17 cellular contexts compared by ENCODE assay signal in the genomic region with DNA sequence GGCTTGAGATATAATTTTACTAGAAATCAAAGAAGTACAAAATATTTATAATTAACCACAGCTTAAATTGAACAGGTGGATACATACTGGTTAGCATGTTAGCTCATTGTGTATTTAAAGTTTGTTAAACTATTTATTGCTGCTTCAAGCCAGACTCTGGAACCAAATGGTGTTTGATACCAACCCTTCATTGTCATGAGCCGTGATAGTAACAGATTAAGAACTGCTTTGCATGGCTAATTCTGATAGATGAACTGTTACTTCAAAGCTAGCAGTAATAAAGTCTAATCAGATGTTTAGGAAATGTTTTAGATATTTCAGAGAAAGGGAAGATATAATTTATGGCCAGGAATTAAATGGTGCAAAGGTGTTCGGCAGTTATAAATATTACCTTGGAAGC.
DNase-seq lines count a peak whose midpoint lies in the region; FAIRE-seq and TF ChIP-seq lines count a peak whose summit lies in the region.
"Had no signal": no experiment of that assay in that cellular context is flagged by ENCODE, and none has a peak within 500 bp of the region (broad histone marks: within the 10 kb centered on the region; RNA-seq: fewer than 3 reads in every experiment).

No MANE protein-coding gene starts in this region.

- no peak overlapping the region for H4K91ac ChIP-seq in H1 (replicated peaks; ENCODE audit: insufficient read length, low read length)
- H4K91ac ChIP-seq in trophoblast cell (ENCODE audit: low read depth, low read length) = no peak overlapping the region

- H4K20me1 ChIP-seq in H1 (replicated peaks in 1 of 2; ENCODE audit: control insufficient read depth in 1 of 2, insufficient read depth in 2 of 2, low read length in 2 of 2) (no peaks in the 10 kb centered on the region), hepatocyte (ENCODE audit: insufficient read depth, poor library complexity, severe bottlenecking) (no peaks in the 10 kb centered on the region)
- H4K20me1 ChIP-seq: BLaER1 had no signal

- TF ChIP-seq CTCF in H1 (IDR thresholded peaks at IDR 0.05; ENCODE audit: control extremely low read depth in 1 of 3, insufficient read depth in 1 of 3, low read depth in 1 of 3, low read length in 3 of 3) (no peak), hepatocyte (IDR thresholded peaks at IDR 0.05; ENCODE audit: poor library complexity) (no peak)

- peaks cover 0 to 8% (median 2%) of the 10 kb centered on the region in 4 experiments; a peak in 3 of 7 replicates for H3K4me1 ChIP-seq in H1 (replicated peaks in 1 of 4; ENCODE audit: control insufficient read depth in 3 of 4, insufficient read depth in 4 of 4, low read length in 3 of 4)
- no peaks in the 10 kb centered on the region for H3K4me1 ChIP-seq in small intestine (ENCODE audit: control insufficient read depth in 2 of 2, insufficient read depth in 1 of 2, low read depth in 1 of 2, low read length in 1 of 2)
- no peaks in the 10 kb centered on the region for H3K4me1 ChIP-seq in hepatocyte (ENCODE audit: insufficient read depth)
- no peaks in the 10 kb centered on the region for H3K4me1 ChIP-seq in trophoblast cell (ENCODE audit: control insufficient read depth in 1 of 2, insufficient read depth in 2 of 2, low read length in 2 of 2)
- H3K4me1 ChIP-seq: BLaER1, Caco-2 had no signal

- TF ChIP-seq POLR2A in H1 (IDR thresholded peaks at IDR 0.05; ENCODE audit: control extremely low read depth in 1 of 2, low read depth in 2 of 2, low read length in 2 of 2) = no peak

- no peak overlapping the region for H3K4ac ChIP-seq in H1 (replicated peaks; ENCODE audit: insufficient read length, low read depth, low read length)
- no peak overlapping the region for H3K4ac ChIP-seq in trophoblast cell (ENCODE audit: low read depth, low read length)

- no peak overlapping the region for H3K56ac ChIP-seq in H1 (replicated peaks; ENCODE audit: insufficient read length, low read depth, low read length)

- H3K79me2 ChIP-seq in H1 (ENCODE audit: control insufficient read depth in 1 of 2, insufficient read depth in 2 of 2, low read length in 2 of 2) (no peaks in the 10 kb centered on the region), hepatocyte (no peaks in the 10 kb centered on the region), trophoblast cell (ENCODE audit: control insufficient read depth, insufficient read depth, low read length, poor library complexity) (no peaks in the 10 kb centered on the region)

- no peak overlapping the region for H4K12ac ChIP-seq in trophoblast cell (ENCODE audit: low read depth, low read length)

- WGBS in H1 (ENCODE audit: extremely low coverage in 1 of 2, insufficient coverage in 1 of 2, insufficient read length in 1 of 2, insufficient replicate concordance in 2 of 2, low coverage in 1 of 2, low lambda C conversion rate in 2 of 2, missing lambda C conversion rate in 1 of 2), 2 experiments = 80% methylated on average over 2 of the region's 2 CpGs; no CpG with 5 or more reads in 1 of the 2 experiments
- 11 to 65% (median 36%) methylated on average over 2 of the region's 2 CpGs for WGBS in small intestine, 3 donors
- WGBS in hepatocyte (ENCODE audit: low lambda C conversion rate, missing lambda C conversion rate) = 63% methylated on average over 2 of the region's 2 CpGs
- WGBS in trophoblast cell (ENCODE audit: extremely low coverage, insufficient coverage, insufficient read length) = no CpG with 5 or more reads among the region's 2 CpGs

- POLR2A ChIA-PET in H1 (lab: Charles Lee; ENCODE audit: partially characterized antibody) = no interaction called here

- H4K8ac ChIP-seq in H1 (ENCODE audit: extremely low read depth, insufficient read depth, low read length) (no peak overlapping the region), trophoblast cell (ENCODE audit: low read depth, low read length) (no peak overlapping the region)

- no peak overlapping the region for H3K18ac ChIP-seq in H1 (ENCODE audit: extremely low read depth, low read length)
- no peak overlapping the region for H3K18ac ChIP-seq in trophoblast cell (ENCODE audit: low read length)

- H3K36me3 ChIP-seq in H1 (ENCODE audit: control insufficient read depth in 2 of 4, insufficient read depth in 4 of 4, low read length in 3 of 4) (peaks cover 0 to 7% (median 1%) of the 10 kb centered on the region in 4 experiments; a peak in 2 of 8 replicates), small intestine (ENCODE audit: control insufficient read depth in 2 of 2, insufficient read depth in 2 of 2, low read length in 2 of 2) (no peaks in the 10 kb centered on the region), hepatocyte (replicated peaks; ENCODE audit: insufficient read depth, low read depth) (no peaks in the 10 kb centered on the region), trophoblast cell (ENCODE audit: control insufficient read depth in 1 of 2, insufficient read depth in 2 of 2, low read length in 2 of 2) (no peaks in the 10 kb centered on the region)
- H3K36me3 ChIP-seq: BLaER1 had no signal

- H2AK5ac ChIP-seq in H1 (ENCODE audit: low read depth, low read length) (no peak overlapping the region), trophoblast cell (ENCODE audit: low read length) (no peak overlapping the region)

- TF ChIP-seq RAD21 in H1 (IDR thresholded peaks at IDR 0.05 in 1 of 2, conservative IDR thresholded peaks at IDR 0.05 in 1 of 2; ENCODE audit: low read depth in 2 of 2, low read length in 2 of 2) = no peak

- H3K9ac ChIP-seq in H1 (replicated peaks in 1 of 4; ENCODE audit: extremely low read depth in 1 of 4, low read depth in 3 of 4, low read length in 3 of 4) (no peak overlapping the region), trophoblast cell (ENCODE audit: low read length) (no peak overlapping the region)
- H3K9ac ChIP-seq: BLaER1 had no signal

- no peaks in the 10 kb centered on the region for H3K23me2 ChIP-seq in H1 (ENCODE audit: low read depth, low read length)

- H2BK12ac ChIP-seq in H1 (ENCODE audit: low read depth, low read length) (no peak overlapping the region), trophoblast cell (ENCODE audit: low read length) (no peak overlapping the region)

- H3K14ac ChIP-seq in H1 (ENCODE audit: insufficient read length) (no peak overlapping the region), trophoblast cell (ENCODE audit: low read length) (no peak overlapping the region)

- FAIRE-seq in H1 (lab: Jason Lieb, UNC) (peak; percentile 28), small intestine (lab: Jason Lieb, UNC) (no peak)
- FAIRE-seq: A204.1, GM12891 had no signal

- no peak overlapping the region for H3K4me3 ChIP-seq in H1 (ENCODE audit: extremely low read depth in 1 of 4, insufficient read depth in 2 of 4, low read depth in 3 of 4, low read length in 4 of 4)
- no peak overlapping the region for H3K4me3 ChIP-seq in small intestine (ENCODE audit: low read depth in 1 of 2, low read length in 2 of 2)
- H3K4me3 ChIP-seq in hepatocyte = no peak overlapping the region
- no peak overlapping the region for H3K4me3 ChIP-seq in trophoblast cell (ENCODE audit: low read depth, low read length)
- H3K4me3 ChIP-seq: BLaER1 had no signal

- DNase-seq in NCI-H82 (lab: John Stamatoyannopoulos, UW) = peak; percentile 10
- no peak for DNase-seq in NCI-H82 treated with DMSO at 0.1 percent for 48 hours (lab: John Stamatoyannopoulos, UW; ENCODE audit: unreplicated experiment)
- no peak for DNase-seq in H1 (ENCODE audit: low read depth in 1 of 2, low spot score in 2 of 2)
- DNase-seq in small intestine = peak; percentile 82
- no peak for DNase-seq in hepatocyte (ENCODE audit: low spot score)
- no peak for DNase-seq in trophoblast cell
- DNase-seq: Caco-2; CD4-positive, CD25-positive, alpha-beta regulatory T cell; CD8-positive, alpha-beta T cell; DMS153; GF-D8; H9 had no signal

- H2BK5ac ChIP-seq in H1 (ENCODE audit: low read depth, low read length) (no peak overlapping the region), trophoblast cell (ENCODE audit: low read depth, low read length, poor library complexity) (no peak overlapping the region)

- H3K27ac ChIP-seq in H1 (ENCODE audit: low read depth, low read length) = no peak overlapping the region
- H3K27ac ChIP-seq in small intestine (ENCODE audit: low read depth in 1 of 2, low read length in 1 of 2) = no peak overlapping the region
- H3K27ac ChIP-seq in hepatocyte = no peak overlapping the region
- H3K27ac ChIP-seq in trophoblast cell (ENCODE audit: low read depth, low read length) = no peak overlapping the region
- H3K27ac ChIP-seq: 22Rv1, BLaER1, C4-2B had no signal

- H3K9me3 ChIP-seq in H1 (ENCODE audit: insufficient read depth in 2 of 2, low read depth in 1 of 2, low read length in 1 of 2) (peaks cover 0 to 4% of the 10 kb centered on the region in 2 experiments; a peak in 1 of 4 replicates), small intestine (ENCODE audit: control insufficient read depth, low read depth) (no peaks in the 10 kb centered on the region), hepatocyte (ENCODE audit: low read depth) (no peaks in the 10 kb centered on the region), trophoblast cell (ENCODE audit: insufficient read depth, low read depth, low read length) (no peaks in the 10 kb centered on the region)
- H3K9me3 ChIP-seq: BLaER1, Caco-2 had no signal

- no peaks in the 10 kb centered on the region for H3K9me2 ChIP-seq in hepatocyte (replicated peaks; ENCODE audit: insufficient read depth)

- H3K4me2 ChIP-seq in H1 (ENCODE audit: insufficient read depth in 1 of 2, low read depth in 2 of 2, low read length in 2 of 2) (no peak overlapping the region), hepatocyte (no peak overlapping the region), trophoblast cell (ENCODE audit: low read length) (no peak overlapping the region)
- H3K4me2 ChIP-seq: BLaER1 had no signal

- no peak for TF ChIP-seq EP300 in H1 (IDR thresholded peaks at IDR 0.05; ENCODE audit: borderline replicate concordance in 1 of 2, low read depth in 2 of 2, low read length in 2 of 2)

- CTCF ChIA-PET in H1 (lab: Charles Lee; ENCODE audit: partially characterized antibody) = no interaction called here

- no peaks in the 10 kb centered on the region; the same call in 1 of the 2 replicates for H3K79me1 ChIP-seq in H1 (ENCODE audit: low read depth, low read length)
- H3K79me1 ChIP-seq in trophoblast cell (ENCODE audit: low read length) = no peaks in the 10 kb centered on the region

- H2AFZ ChIP-seq in H1 (ENCODE audit: low read length) = no peak overlapping the region
- no peak overlapping the region for H2AFZ ChIP-seq in hepatocyte
- H2AFZ ChIP-seq in trophoblast cell (ENCODE audit: insufficient read depth, low read length, poor library complexity) = no peak overlapping the region

- H2BK20ac ChIP-seq in H1 (ENCODE audit: low read length) = no peak overlapping the region

- H4K5ac ChIP-seq in H1 (ENCODE audit: insufficient read length, low read depth, low read length) = no peak overlapping the region

- no peak overlapping the region for H2BK120ac ChIP-seq in H1 (replicated peaks; ENCODE audit: low read depth, low read length)
- H2BK120ac ChIP-seq in trophoblast cell (ENCODE audit: insufficient read depth, low read length, poor library complexity) = no peak overlapping the region

- H3K27me3 ChIP-seq in H1 (replicated peaks in 1 of 4; ENCODE audit: control insufficient read depth in 3 of 4, extremely low read depth in 1 of 4, insufficient read depth in 3 of 4, low read length in 3 of 4) (no peaks in the 10 kb centered on the region), small intestine (ENCODE audit: control insufficient read depth in 2 of 2, insufficient read depth in 2 of 2, low read length in 2 of 2) (no peaks in the 10 kb centered on the region), hepatocyte (no peaks in the 10 kb centered on the region), trophoblast cell (ENCODE audit: insufficient read depth, low read length) (no peaks in the 10 kb centered on the region)
- H3K27me3 ChIP-seq: BLaER1 had no signal

- H2BK15ac ChIP-seq in H1 (ENCODE audit: low read length) = no peak overlapping the region

- H3K23ac ChIP-seq in H1 (ENCODE audit: insufficient read length) = no peak overlapping the region
- no peak overlapping the region for H3K23ac ChIP-seq in trophoblast cell (ENCODE audit: low read length)

Comparison
In these comparisons a context has a peak if more than half of its experiments do, and no peak if none do; other contexts are left out.
1. DNase-seq: peak in NCI-H82 (single experiment) and small intestine (single experiment); none in NCI-H82 treated with DMSO at 0.1 percent for 48 hours (single experiment), H1 (0 of 2), hepatocyte (single experiment) and trophoblast cell (0 of 2).